ENCODE assay signal across 1 cellular context in the genomic region with DNA sequence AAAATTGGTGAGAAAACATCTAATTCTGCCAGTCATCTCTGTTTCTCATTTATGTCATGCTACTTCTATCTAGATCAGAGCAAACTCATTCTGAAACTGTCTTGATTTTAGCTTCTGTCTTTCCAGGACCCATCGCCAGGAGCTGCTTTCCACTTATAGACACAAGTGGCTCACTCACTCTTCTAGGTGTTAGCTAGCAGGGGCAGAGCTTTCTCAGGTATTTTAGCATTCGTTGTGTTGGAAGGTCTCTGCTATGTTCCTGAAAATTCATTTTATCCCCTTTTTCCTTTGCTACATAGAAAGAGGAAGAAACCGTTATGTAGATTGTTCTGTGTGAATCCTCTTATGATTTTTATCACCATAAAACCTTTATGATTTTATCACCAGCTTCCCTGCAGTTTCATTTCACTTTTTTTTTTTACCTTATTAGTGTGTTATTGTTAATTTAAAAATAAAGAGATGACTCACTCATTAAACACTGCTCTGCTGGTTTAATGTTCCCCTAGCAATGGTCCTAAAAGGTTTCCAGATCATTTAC.
TF ChIP-seq lines count a peak whose summit lies in the region.

No MANE protein-coding gene starts in this region.

TF ChIP-seq in HepG2, 621 proteins besides CTCF, POLR2A, EP300 and RAD21 (continued from another document):
- TF ChIP-seq, protein P1, sequence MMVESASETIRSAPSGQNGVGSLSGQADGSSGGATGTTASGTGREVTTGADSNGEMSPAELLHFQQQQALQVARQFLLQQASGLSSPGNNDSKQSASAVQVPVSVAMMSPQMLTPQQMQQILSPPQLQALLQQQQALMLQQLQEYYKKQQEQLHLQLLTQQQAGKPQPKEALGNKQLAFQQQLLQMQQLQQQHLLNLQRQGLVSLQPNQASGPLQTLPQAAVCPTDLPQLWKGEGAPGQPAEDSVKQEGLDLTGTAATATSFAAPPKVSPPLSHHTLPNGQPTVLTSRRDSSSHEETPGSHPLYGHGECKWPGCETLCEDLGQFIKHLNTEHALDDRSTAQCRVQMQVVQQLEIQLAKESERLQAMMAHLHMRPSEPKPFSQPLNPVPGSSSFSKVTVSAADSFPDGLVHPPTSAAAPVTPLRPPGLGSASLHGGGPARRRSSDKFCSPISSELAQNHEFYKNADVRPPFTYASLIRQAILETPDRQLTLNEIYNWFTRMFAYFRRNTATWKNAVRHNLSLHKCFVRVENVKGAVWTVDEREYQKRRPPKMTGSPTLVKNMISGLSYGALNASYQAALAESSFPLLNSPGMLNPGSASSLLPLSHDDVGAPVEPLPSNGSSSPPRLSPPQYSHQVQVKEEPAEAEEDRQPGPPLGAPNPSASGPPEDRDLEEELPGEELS (CRISPR knock-in tag; IDR thresholded peaks at IDR 0.05): no peak
- TF ChIP-seq ZNF143 (CRISPR knock-in tag; IDR thresholded peaks at IDR 0.05): no peak
- no peak for TF ChIP-seq ZNF264 (CRISPR knock-in tag; IDR thresholded peaks at IDR 0.05)
- TF ChIP-seq ZNF772 (CRISPR knock-in tag; IDR thresholded peaks at IDR 0.05): no peak
- TF ChIP-seq ZBTB7B (CRISPR knock-in tag; IDR thresholded peaks at IDR 0.05): no peak
- TF ChIP-seq ETV6 (CRISPR knock-in tag; conservative IDR thresholded peaks at IDR 0.05): no peak
- TF ChIP-seq ZNF333 (CRISPR knock-in tag; IDR thresholded peaks at IDR 0.05; ENCODE audit: borderline replicate concordance): no peak
- TF ChIP-seq, protein P2, sequence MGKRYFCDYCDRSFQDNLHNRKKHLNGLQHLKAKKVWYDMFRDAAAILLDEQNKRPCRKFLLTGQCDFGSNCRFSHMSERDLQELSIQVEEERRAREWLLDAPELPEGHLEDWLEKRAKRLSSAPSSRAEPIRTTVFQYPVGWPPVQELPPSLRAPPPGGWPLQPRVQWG (CRISPR knock-in tag; IDR thresholded peaks at IDR 0.05; ENCODE audit: borderline replicate concordance, low read depth): no peak
- no peak for TF ChIP-seq SIN3A (IDR thresholded peaks at IDR 0.05; ENCODE audit: borderline replicate concordance, low read depth, low read length)
- no peak for TF ChIP-seq ZNF292 (CRISPR knock-in tag; IDR thresholded peaks at IDR 0.05; ENCODE audit: borderline replicate concordance, low read depth)
- TF ChIP-seq HNRNPUL1 (IDR thresholded peaks at IDR 0.05; ENCODE audit: low read depth, low read length): no peak
- TF ChIP-seq ZNF816 (CRISPR knock-in tag; IDR thresholded peaks at IDR 0.05; ENCODE audit: borderline replicate concordance): no peak
- TF ChIP-seq MIER3 (CRISPR knock-in tag; IDR thresholded peaks at IDR 0.05; ENCODE audit: borderline replicate concordance): no peak
- TF ChIP-seq RARA (CRISPR knock-in tag; IDR thresholded peaks at IDR 0.05): no peak
- TF ChIP-seq ZFYVE20 (CRISPR knock-in tag; IDR thresholded peaks at IDR 0.05; ENCODE audit: borderline replicate concordance, low read depth): no peak
- TF ChIP-seq GFI1 (CRISPR knock-in tag; IDR thresholded peaks at IDR 0.05; ENCODE audit: borderline replicate concordance): no peak
- TF ChIP-seq ZNF614 (CRISPR knock-in tag; IDR thresholded peaks at IDR 0.05; ENCODE audit: borderline replicate concordance): no peak
- TF ChIP-seq NR3C1 (CRISPR knock-in tag; IDR thresholded peaks at IDR 0.05): no peak
